1 cellular context compared by ENCODE assay signal in the genomic region with DNA sequence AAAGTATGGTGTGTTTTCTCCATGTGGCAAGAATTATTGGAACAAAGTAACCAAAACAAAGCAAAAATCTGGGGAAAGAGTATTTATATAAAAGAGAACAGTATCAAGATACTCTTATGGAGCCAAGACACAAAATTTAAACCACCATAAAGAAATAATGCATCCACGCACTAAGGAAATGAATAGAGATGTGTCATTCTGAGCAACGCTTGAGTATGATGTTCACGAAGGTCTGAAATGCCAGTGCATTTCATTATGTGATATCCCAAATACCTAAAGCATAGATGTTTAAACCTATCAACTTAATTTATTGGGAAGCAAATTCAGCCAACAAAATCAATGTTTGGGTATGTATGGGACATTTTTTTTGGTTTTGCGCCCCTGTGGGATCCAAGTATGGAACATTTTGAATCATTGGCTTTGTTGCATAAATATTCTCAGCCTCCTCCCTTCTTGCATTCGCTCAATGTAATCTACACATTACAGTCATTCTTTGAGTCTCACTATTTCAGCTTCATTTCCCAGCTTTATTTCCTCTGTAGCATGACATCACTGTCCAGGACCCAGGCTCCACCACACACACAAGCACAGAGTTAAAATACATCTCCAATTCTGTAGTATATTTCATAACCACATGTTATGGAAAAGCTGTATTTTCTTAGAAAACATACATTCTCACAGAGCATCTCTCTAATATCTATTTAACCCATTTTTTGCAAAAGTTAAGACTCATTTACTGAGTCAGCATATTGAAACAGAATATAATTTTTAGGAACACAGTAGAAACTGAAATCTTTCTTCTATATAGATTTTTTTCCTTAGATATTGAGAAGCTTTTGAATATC.
TF ChIP-seq lines count a peak whose summit lies in the region.

No MANE protein-coding gene starts in this region.

TF ChIP-seq in K562, 482 proteins besides CTCF, POLR2A, EP300 and RAD21:
- no peak for TF ChIP-seq ZKSCAN3 (CRISPR knock-in tag; IDR thresholded peaks at IDR 0.05)
- peak; percentile 77 for TF ChIP-seq ZNF316 (IDR thresholded peaks at IDR 0.05)
- TF ChIP-seq, protein P1, sequence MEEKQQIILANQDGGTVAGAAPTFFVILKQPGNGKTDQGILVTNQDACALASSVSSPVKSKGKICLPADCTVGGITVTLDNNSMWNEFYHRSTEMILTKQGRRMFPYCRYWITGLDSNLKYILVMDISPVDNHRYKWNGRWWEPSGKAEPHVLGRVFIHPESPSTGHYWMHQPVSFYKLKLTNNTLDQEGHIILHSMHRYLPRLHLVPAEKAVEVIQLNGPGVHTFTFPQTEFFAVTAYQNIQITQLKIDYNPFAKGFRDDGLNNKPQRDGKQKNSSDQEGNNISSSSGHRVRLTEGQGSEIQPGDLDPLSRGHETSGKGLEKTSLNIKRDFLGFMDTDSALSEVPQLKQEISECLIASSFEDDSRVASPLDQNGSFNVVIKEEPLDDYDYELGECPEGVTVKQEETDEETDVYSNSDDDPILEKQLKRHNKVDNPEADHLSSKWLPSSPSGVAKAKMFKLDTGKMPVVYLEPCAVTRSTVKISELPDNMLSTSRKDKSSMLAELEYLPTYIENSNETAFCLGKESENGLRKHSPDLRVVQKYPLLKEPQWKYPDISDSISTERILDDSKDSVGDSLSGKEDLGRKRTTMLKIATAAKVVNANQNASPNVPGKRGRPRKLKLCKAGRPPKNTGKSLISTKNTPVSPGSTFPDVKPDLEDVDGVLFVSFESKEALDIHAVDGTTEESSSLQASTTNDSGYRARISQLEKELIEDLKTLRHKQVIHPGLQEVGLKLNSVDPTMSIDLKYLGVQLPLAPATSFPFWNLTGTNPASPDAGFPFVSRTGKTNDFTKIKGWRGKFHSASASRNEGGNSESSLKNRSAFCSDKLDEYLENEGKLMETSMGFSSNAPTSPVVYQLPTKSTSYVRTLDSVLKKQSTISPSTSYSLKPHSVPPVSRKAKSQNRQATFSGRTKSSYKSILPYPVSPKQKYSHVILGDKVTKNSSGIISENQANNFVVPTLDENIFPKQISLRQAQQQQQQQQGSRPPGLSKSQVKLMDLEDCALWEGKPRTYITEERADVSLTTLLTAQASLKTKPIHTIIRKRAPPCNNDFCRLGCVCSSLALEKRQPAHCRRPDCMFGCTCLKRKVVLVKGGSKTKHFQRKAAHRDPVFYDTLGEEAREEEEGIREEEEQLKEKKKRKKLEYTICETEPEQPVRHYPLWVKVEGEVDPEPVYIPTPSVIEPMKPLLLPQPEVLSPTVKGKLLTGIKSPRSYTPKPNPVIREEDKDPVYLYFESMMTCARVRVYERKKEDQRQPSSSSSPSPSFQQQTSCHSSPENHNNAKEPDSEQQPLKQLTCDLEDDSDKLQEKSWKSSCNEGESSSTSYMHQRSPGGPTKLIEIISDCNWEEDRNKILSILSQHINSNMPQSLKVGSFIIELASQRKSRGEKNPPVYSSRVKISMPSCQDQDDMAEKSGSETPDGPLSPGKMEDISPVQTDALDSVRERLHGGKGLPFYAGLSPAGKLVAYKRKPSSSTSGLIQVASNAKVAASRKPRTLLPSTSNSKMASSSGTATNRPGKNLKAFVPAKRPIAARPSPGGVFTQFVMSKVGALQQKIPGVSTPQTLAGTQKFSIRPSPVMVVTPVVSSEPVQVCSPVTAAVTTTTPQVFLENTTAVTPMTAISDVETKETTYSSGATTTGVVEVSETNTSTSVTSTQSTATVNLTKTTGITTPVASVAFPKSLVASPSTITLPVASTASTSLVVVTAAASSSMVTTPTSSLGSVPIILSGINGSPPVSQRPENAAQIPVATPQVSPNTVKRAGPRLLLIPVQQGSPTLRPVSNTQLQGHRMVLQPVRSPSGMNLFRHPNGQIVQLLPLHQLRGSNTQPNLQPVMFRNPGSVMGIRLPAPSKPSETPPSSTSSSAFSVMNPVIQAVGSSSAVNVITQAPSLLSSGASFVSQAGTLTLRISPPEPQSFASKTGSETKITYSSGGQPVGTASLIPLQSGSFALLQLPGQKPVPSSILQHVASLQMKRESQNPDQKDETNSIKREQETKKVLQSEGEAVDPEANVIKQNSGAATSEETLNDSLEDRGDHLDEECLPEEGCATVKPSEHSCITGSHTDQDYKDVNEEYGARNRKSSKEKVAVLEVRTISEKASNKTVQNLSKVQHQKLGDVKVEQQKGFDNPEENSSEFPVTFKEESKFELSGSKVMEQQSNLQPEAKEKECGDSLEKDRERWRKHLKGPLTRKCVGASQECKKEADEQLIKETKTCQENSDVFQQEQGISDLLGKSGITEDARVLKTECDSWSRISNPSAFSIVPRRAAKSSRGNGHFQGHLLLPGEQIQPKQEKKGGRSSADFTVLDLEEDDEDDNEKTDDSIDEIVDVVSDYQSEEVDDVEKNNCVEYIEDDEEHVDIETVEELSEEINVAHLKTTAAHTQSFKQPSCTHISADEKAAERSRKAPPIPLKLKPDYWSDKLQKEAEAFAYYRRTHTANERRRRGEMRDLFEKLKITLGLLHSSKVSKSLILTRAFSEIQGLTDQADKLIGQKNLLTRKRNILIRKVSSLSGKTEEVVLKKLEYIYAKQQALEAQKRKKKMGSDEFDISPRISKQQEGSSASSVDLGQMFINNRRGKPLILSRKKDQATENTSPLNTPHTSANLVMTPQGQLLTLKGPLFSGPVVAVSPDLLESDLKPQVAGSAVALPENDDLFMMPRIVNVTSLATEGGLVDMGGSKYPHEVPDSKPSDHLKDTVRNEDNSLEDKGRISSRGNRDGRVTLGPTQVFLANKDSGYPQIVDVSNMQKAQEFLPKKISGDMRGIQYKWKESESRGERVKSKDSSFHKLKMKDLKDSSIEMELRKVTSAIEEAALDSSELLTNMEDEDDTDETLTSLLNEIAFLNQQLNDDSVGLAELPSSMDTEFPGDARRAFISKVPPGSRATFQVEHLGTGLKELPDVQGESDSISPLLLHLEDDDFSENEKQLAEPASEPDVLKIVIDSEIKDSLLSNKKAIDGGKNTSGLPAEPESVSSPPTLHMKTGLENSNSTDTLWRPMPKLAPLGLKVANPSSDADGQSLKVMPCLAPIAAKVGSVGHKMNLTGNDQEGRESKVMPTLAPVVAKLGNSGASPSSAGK (IDR thresholded peaks at IDR 0.05) = no peak
- peak; percentile 60; the same call in 1 of the 2 replicates for TF ChIP-seq C11orf30 (IDR thresholded peaks at IDR 0.05; ENCODE audit: low read depth)
- TF ChIP-seq MAFF (IDR thresholded peaks at IDR 0.05; ENCODE audit: low read length) = peak; percentile 35; the same call in 1 of the 2 replicates
- TF ChIP-seq MAFK (IDR thresholded peaks at IDR 0.05; ENCODE audit: low read length) = peak; percentile 47; the same call in 1 of the 2 replicates
- TF ChIP-seq MAFG (tag; conservative IDR thresholded peaks at IDR 0.05) = 0 out of 2 replicates have a peak, but pooled peaks have one; percentile 38
- no peak for TF ChIP-seq TGIF2 (CRISPR knock-in tag; IDR thresholded peaks at IDR 0.05)
